1 cellular context compared by ENCODE assay signal in the genomic region with DNA sequence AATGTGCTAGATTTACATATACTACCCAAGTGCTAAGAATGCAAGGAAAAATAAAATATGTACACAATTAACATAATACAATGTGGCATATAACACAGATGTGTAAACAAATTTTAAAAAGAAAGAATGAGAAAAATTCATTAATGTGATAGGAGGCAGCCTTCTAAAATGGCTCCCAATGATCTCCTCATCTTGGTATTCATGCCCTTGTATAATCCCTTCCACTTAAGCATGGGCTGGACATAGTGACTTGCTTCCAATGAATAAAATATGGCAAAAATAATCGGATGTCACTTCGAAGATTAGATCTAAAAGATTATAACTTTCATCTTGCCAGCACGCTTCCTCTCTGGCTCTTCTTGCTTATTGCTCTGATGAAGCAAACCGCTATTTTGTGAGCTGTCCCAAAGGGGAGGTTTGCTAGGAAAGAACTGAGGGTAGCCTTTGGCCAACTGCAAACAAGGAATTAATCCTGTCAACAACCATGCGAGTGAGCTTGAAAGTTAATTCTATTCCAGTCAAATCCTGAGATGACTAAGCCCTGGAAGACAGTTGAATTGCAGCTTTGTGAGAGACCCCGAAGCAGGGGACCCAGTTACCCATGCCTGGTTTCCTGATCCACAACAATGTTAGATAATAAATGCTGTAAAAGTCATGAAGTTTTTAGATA.
TF ChIP-seq lines count a peak whose summit lies in the region.

No MANE protein-coding gene starts in this region.

TF ChIP-seq in endothelial cell of umbilical vein, 7 proteins besides CTCF, POLR2A, EP300 and RAD21 (continued from another document):
- TF ChIP-seq EZH2 (IDR thresholded peaks at IDR 0.05; ENCODE audit: borderline replicate concordance, low read depth, low read length, severe bottlenecking) (no peak), POLR2AphosphoS5 (IDR thresholded peaks at IDR 0.05; ENCODE audit: insufficient read depth, low read depth, low read length) (no peak), MYC (IDR thresholded peaks at IDR 0.05; ENCODE audit: low read depth, low read length) (no peak), FOS (IDR thresholded peaks at IDR 0.05; ENCODE audit: borderline replicate concordance, insufficient read depth, low read length) (no peak)
TF ChIP-seq in endothelial cell of umbilical vein: peak in this region for 0.
